In genomic region chr1:15020943-15021745, GRCh38 we compare ENCODE assay signal across 1 cellular context.
TF ChIP-seq lines count a peak whose summit lies in the region.

No MANE protein-coding gene starts in this region.

TF ChIP-seq in HepG2, 621 proteins besides CTCF, POLR2A, EP300 and RAD21 (continued from another document and continues in another):
- peak; percentile 49; the same call in 1 of the 2 replicates for TF ChIP-seq ZNF280B (CRISPR knock-in tag; IDR thresholded peaks at IDR 0.05; ENCODE audit: borderline replicate concordance)
- TF ChIP-seq SAP130 (CRISPR knock-in tag; IDR thresholded peaks at IDR 0.05; ENCODE audit: low read depth) = peak; percentile 77
- peak; percentile 72; the same call in 1 of the 2 replicates for TF ChIP-seq ZNF503 (CRISPR knock-in tag; IDR thresholded peaks at IDR 0.05)
- 0 out of 2 replicates have a peak, but pooled peaks have one; percentile 42 for TF ChIP-seq NRL (CRISPR knock-in tag; IDR thresholded peaks at IDR 0.05; ENCODE audit: borderline replicate concordance)
- TF ChIP-seq PATZ1 (CRISPR knock-in tag; IDR thresholded peaks at IDR 0.05) = peak; percentile 99
- peak; percentile 37; the same call in 1 of the 2 replicates for TF ChIP-seq ARID4A (CRISPR knock-in tag; IDR thresholded peaks at IDR 0.05; ENCODE audit: borderline replicate concordance)
- peak; percentile 69; the same call in 1 of the 2 replicates for TF ChIP-seq MYC (CRISPR knock-in tag; IDR thresholded peaks at IDR 0.05; ENCODE audit: borderline replicate concordance)
- TF ChIP-seq ZNF138 (CRISPR knock-in tag; IDR thresholded peaks at IDR 0.05; ENCODE audit: low read depth) = no peak
- TF ChIP-seq HOXD1 (CRISPR knock-in tag; IDR thresholded peaks at IDR 0.05) = 0 out of 2 replicates have a peak, but pooled peaks have one; percentile 31
- TF ChIP-seq SP4 (CRISPR knock-in tag; IDR thresholded peaks at IDR 0.05) = no peak
- no peak; the same call in 1 of the 2 replicates for TF ChIP-seq ZNF136 (CRISPR knock-in tag; IDR thresholded peaks at IDR 0.05; ENCODE audit: low read depth)
- TF ChIP-seq ZNF687 (CRISPR knock-in tag; IDR thresholded peaks at IDR 0.05) = peak; percentile 98
- TF ChIP-seq GATA4 (IDR thresholded peaks at IDR 0.05; ENCODE audit: borderline replicate concordance, low read depth) = 0 out of 2 replicates have a peak, but pooled peaks have one; percentile 22
- TF ChIP-seq KDM1A (CRISPR knock-in tag; IDR thresholded peaks at IDR 0.05) = no peak
- peak; percentile 47; the same call in 1 of the 2 replicates for TF ChIP-seq TFDP1 (CRISPR knock-in tag; IDR thresholded peaks at IDR 0.05; ENCODE audit: borderline replicate concordance)
- TF ChIP-seq PAXIP1 (CRISPR knock-in tag; conservative IDR thresholded peaks at IDR 0.05) = peak; percentile 91
- TF ChIP-seq PTBP1 (IDR thresholded peaks at IDR 0.05; ENCODE audit: low read depth, low read length, poor library complexity, severe bottlenecking) = no peak
- no peak for TF ChIP-seq ZNF674 (CRISPR knock-in tag; IDR thresholded peaks at IDR 0.05; ENCODE audit: low read depth)
- TF ChIP-seq THAP11 (CRISPR knock-in tag; IDR thresholded peaks at IDR 0.05) = peak; percentile 45; the same call in 1 of the 2 replicates
- 0 out of 2 replicates have a peak, but pooled peaks have one; percentile 32 for TF ChIP-seq YEATS2 (CRISPR knock-in tag; IDR thresholded peaks at IDR 0.05; ENCODE audit: borderline replicate concordance)
- no peak for TF ChIP-seq FOXP1 (IDR thresholded peaks at IDR 0.05)
- peak; percentile 78 for TF ChIP-seq FOXP1 (CRISPR knock-in tag; IDR thresholded peaks at IDR 0.05)
- TF ChIP-seq HCFC1 (IDR thresholded peaks at IDR 0.05; ENCODE audit: low read depth, low read length) = no peak
- TF ChIP-seq NR0B2 (CRISPR knock-in tag; IDR thresholded peaks at IDR 0.05) = no peak
- 0 out of 2 replicates have a peak, but pooled peaks have one; percentile 49 for TF ChIP-seq ZNF605 (CRISPR knock-in tag; IDR thresholded peaks at IDR 0.05)
- TF ChIP-seq MBD4 (IDR thresholded peaks at IDR 0.05; ENCODE audit: borderline replicate concordance, low read length) = no peak
- TF ChIP-seq MED1 (CRISPR knock-in tag; IDR thresholded peaks at IDR 0.05) = no peak; the same call in none of the 2 replicates
- TF ChIP-seq HDAC2 (CRISPR knock-in tag; IDR thresholded peaks at IDR 0.05) = peak; percentile 88
- TF ChIP-seq HDAC1 (CRISPR knock-in tag; IDR thresholded peaks at IDR 0.05) = peak; percentile 85
- TF ChIP-seq NR2F1 (CRISPR knock-in tag; IDR thresholded peaks at IDR 0.05) = peak in 1 of 2 experiments; percentile 80; a peak in 2 of 4 replicates
- 0 out of 2 replicates have a peak, but pooled peaks have one; percentile 34 for TF ChIP-seq ZNF598 (CRISPR knock-in tag; IDR thresholded peaks at IDR 0.05; ENCODE audit: borderline replicate concordance)
